ENCODE assay signal across 18 cellular contexts in the genomic region with DNA sequence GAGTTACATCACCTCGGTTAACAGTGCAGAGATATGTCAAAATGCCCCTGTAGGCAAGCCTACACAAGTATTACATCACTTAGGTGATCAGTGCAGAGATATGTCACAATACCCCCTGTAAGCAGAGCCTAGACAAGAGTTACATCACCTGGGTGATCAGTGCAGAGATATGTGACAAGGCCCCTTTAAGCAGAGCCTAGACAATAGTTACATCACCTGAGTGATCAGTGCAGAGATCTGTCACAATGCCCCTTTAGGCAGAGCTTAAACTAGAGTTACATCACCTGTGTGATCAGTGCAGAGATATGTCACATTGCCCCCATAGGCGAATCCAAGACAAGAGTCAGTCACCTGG. TPM values are rescaled to one million over a fixed set of nuclear protein-coding genes. Genes with fewer than 3 reads are reported as not detected.
A peak's percentile ranks its signal among the peaks of the same experiment; 100 is the strongest.
DNase-seq lines count a peak whose midpoint lies in the region; ATAC-seq and TF ChIP-seq lines count a peak whose summit lies in the region.
"Not testable (repeated sequence)": the region's sequence is repeated elsewhere in the genome, so short reads cannot be mapped to it uniquely, and the experiment has no call there.
"Had no signal": no experiment of that assay in that cellular context is flagged by ENCODE, and none has a peak within 500 bp of the region (broad histone marks: within the 10 kb centered on the region; RNA-seq: fewer than 3 reads in every experiment).

No MANE protein-coding gene starts in this region.

- not testable (repeated sequence) for H3K4me1 ChIP-seq in Panc1 (ENCODE audit: control insufficient read depth, insufficient read depth, low read length); psoas muscle

- H3K9me3 ChIP-seq in Panc1 (ENCODE audit: control insufficient read depth, insufficient read depth, low read depth, low read length); psoas muscle: not testable (repeated sequence)

- BruUV-seq in Panc1 (replicated peaks; lab: Mats Ljungman, UMichigan) = not testable (repeated sequence)

- 0% methylated on average over 1 of the region's 2 CpGs for WGBS in psoas muscle, 3 donors

- H3K4me3 ChIP-seq in Panc1 (ENCODE audit: low read depth in 2 of 2, low read length in 2 of 2); psoas muscle: not testable (repeated sequence)

- CTCF ChIA-PET in Panc1 (lab: Charles Lee) = not testable (repeated sequence)

- not testable (repeated sequence) for H3K27me3 ChIP-seq in Panc1 (ENCODE audit: control insufficient read depth, insufficient read depth, low read length); psoas muscle (ENCODE audit: insufficient read depth in 3 of 3, low read length in 2 of 3)

- not testable (repeated sequence) for H3K9me3 Mint-ChIP-seq in central memory CD8-positive, alpha-beta T cell

- H3K36me3 ChIP-seq in Panc1 (ENCODE audit: control insufficient read depth, insufficient read depth, low read length); psoas muscle (ENCODE audit: insufficient read depth in 1 of 2, low read depth in 1 of 2): not testable (repeated sequence)

- not testable (repeated sequence) for TF ChIP-seq CTCF in Panc1 (IDR thresholded peaks at IDR 0.05); psoas muscle (IDR thresholded peaks at IDR 0.05)

- not testable (repeated sequence) for H3K4me3 Mint-ChIP-seq in central memory CD8-positive, alpha-beta T cell

- H3K27me3 Mint-ChIP-seq in central memory CD8-positive, alpha-beta T cell = not testable (repeated sequence)

- not testable (repeated sequence) for H3K36me3 Mint-ChIP-seq in central memory CD8-positive, alpha-beta T cell (ENCODE audit: insufficient read depth)

- not testable (repeated sequence) for DNase-seq in Panc1 (ENCODE audit: low read depth, low spot score); central memory CD8-positive, alpha-beta T cell (ENCODE audit: low spot score in 2 of 2); left lobe of liver (ENCODE audit: low spot score); psoas muscle

- not testable (repeated sequence) for H3K27ac Mint-ChIP-seq in central memory CD8-positive, alpha-beta T cell (ENCODE audit: low read depth)

- in situ Hi-C loops in Panc1 (cut with HindIII; ENCODE audit: low pct_unique_long_range_greater_than_20kb, low sequenced_read_pairs) = not testable (repeated sequence)

- H3K27ac ChIP-seq in Panc1 (ENCODE audit: low read length); psoas muscle: not testable (repeated sequence)

- not testable (repeated sequence) for H3K4me1 Mint-ChIP-seq in central memory CD8-positive, alpha-beta T cell

- POLR2A ChIA-PET in Panc1 (lab: Charles Lee) = not testable (repeated sequence)

- intact Hi-C loops in Panc1 (cut with micrococcal nuclease; ENCODE audit: unreplicated experiment); psoas muscle (cut with DNase I): not testable (repeated sequence)

- peak; percentile 36 for ATAC-seq in GM18498 (IDR thresholded peaks at IDR 0.05; ENCODE audit: unreplicated experiment)
- ATAC-seq in GM19395 (IDR thresholded peaks at IDR 0.05; ENCODE audit: unreplicated experiment) = peak; percentile 40
- ATAC-seq in HG02571 (IDR thresholded peaks at IDR 0.05; ENCODE audit: unreplicated experiment) = peak; percentile 29
- peak; percentile 22 for ATAC-seq in HG03342 (IDR thresholded peaks at IDR 0.05; ENCODE audit: unreplicated experiment)
- ATAC-seq in Panc1 = peak; percentile 53
- ATAC-seq in central memory CD8-positive, alpha-beta T cell (replicated peaks; ENCODE audit: extremely low read depth, poor library complexity, severe bottlenecking) = peak; percentile 30
- ATAC-seq in left lobe of liver = peak; percentile 40
- ATAC-seq in psoas muscle = peak; percentile 50 to 62 (median 60)

RNA-seq across cellular contexts. Expression of gene DUX4, which starts 6.1 kb away (rescaled TPM):
- total RNA-seq in Panc1 (2021; ENCODE audit: unreplicated experiment) (not detected), left lobe of liver (not detected), psoas muscle (not detected)
- polyA plus RNA-seq in Panc1 (2012; ENCODE audit: insufficient read length) = 0.36 TPM
- polyA plus RNA-seq in psoas muscle = not detected
- total RNA-seq: activated B cell treated with CpG ODN at 0.5 μM for 24 hours; activated naive CD8-positive, alpha-beta T cell treated with anti-CD3 and anti-CD28 coated beads for 36 hours; dermis microvascular lymphatic vessel endothelial cell; H4; kidney epithelial cell; occipital lobe; PC-9; renal cortical epithelial cell; testis; uterus had no signal
